In the genomic region with DNA sequence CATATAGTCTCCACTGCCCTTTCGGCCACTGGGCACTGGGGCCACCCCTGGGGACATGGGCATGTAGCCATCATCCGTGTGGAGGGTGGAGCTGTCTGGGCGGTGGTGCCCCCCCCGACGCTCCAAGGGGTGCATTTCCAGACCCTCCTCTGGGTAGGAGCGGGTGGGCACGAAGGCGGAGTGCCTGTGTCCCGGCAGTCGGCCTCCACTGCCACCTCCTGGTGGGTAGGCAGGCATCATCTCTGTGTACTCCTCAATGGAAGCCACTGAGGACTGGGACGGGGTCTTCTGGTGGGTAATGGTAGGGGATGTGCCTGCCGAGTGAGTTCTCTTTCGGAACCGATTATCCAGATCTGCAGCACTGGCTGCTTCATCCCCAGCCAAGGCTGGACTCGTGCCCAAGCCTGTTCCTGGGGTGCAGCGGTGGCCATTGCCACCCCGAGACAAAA, we compare ENCODE assay signal across 1 cellular context.
TF ChIP-seq lines count a peak whose summit lies in the region.

No MANE protein-coding gene starts in this region.

TF ChIP-seq in HepG2, 621 proteins besides CTCF, POLR2A, EP300 and RAD21 (continued from another document):
- TF ChIP-seq, protein P1, sequence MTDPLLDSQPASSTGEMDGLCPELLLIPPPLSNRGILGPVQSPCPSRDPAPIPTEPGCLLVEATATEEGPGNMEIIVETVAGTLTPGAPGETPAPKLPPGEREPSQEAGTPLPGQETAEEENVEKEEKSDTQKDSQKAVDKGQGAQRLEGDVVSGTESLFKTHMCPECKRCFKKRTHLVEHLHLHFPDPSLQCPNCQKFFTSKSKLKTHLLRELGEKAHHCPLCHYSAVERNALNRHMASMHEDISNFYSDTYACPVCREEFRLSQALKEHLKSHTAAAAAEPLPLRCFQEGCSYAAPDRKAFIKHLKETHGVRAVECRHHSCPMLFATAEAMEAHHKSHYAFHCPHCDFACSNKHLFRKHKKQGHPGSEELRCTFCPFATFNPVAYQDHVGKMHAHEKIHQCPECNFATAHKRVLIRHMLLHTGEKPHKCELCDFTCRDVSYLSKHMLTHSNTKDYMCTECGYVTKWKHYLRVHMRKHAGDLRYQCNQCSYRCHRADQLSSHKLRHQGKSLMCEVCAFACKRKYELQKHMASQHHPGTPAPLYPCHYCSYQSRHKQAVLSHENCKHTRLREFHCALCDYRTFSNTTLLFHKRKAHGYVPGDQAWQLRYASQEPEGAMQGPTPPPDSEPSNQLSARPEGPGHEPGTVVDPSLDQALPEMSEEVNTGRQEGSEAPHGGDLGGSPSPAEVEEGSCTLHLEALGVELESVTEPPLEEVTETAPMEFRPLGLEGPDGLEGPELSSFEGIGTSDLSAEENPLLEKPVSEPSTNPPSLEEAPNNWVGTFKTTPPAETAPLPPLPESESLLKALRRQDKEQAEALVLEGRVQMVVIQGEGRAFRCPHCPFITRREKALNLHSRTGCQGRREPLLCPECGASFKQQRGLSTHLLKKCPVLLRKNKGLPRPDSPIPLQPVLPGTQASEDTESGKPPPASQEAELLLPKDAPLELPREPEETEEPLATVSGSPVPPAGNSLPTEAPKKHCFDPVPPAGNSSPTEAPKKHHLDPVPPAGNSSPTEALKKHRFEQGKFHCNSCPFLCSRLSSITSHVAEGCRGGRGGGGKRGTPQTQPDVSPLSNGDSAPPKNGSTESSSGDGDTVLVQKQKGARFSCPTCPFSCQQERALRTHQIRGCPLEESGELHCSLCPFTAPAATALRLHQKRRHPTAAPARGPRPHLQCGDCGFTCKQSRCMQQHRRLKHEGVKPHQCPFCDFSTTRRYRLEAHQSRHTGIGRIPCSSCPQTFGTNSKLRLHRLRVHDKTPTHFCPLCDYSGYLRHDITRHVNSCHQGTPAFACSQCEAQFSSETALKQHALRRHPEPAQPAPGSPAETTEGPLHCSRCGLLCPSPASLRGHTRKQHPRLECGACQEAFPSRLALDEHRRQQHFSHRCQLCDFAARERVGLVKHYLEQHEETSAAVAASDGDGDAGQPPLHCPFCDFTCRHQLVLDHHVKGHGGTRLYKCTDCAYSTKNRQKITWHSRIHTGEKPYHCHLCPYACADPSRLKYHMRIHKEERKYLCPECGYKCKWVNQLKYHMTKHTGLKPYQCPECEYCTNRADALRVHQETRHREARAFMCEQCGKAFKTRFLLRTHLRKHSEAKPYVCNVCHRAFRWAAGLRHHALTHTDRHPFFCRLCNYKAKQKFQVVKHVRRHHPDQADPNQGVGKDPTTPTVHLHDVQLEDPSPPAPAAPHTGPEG (CRISPR knock-in tag; IDR thresholded peaks at IDR 0.05): no peak
- TF ChIP-seq SNRNP70 (IDR thresholded peaks at IDR 0.05; ENCODE audit: low read depth, low read length) (no peak), RBM39 (IDR thresholded peaks at IDR 0.05; ENCODE audit: low read depth, low read length, poor library complexity, severe bottlenecking) (peak; percentile 10), ZNF782 (CRISPR knock-in tag; IDR thresholded peaks at IDR 0.05; ENCODE audit: borderline replicate concordance) (0 out of 2 replicates have a peak, but pooled peaks have one; percentile 30), ZNF574 (CRISPR knock-in tag; IDR thresholded peaks at IDR 0.05) (no peak), ZMYM4 (CRISPR knock-in tag; IDR thresholded peaks at IDR 0.05) (peak; percentile 23; the same call in 1 of the 2 replicates), YEATS2 (CRISPR knock-in tag; IDR thresholded peaks at IDR 0.05; ENCODE audit: borderline replicate concordance) (no peak), ARID2 (CRISPR knock-in tag; IDR thresholded peaks at IDR 0.05; ENCODE audit: borderline replicate concordance) (no peak), ZNF841 (CRISPR knock-in tag; IDR thresholded peaks at IDR 0.05; ENCODE audit: borderline replicate concordance) (no peak), MIER2 (CRISPR knock-in tag; IDR thresholded peaks at IDR 0.05) (no peak), ZNF749 (CRISPR knock-in tag; IDR thresholded peaks at IDR 0.05; ENCODE audit: borderline replicate concordance) (no peak), SP2 (CRISPR knock-in tag; IDR thresholded peaks at IDR 0.05) (no peak), GABPB1 (CRISPR knock-in tag; IDR thresholded peaks at IDR 0.05) (no peak; the same call in 1 of the 2 replicates)
- TF ChIP-seq, protein P2, sequence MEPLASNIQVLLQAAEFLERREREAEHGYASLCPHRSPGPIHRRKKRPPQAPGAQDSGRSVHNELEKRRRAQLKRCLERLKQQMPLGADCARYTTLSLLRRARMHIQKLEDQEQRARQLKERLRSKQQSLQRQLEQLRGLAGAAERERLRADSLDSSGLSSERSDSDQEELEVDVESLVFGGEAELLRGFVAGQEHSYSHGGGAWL (CRISPR knock-in tag; IDR thresholded peaks at IDR 0.05): peak; percentile 16; the same call in 1 of the 2 replicates
- TF ChIP-seq, protein P3, sequence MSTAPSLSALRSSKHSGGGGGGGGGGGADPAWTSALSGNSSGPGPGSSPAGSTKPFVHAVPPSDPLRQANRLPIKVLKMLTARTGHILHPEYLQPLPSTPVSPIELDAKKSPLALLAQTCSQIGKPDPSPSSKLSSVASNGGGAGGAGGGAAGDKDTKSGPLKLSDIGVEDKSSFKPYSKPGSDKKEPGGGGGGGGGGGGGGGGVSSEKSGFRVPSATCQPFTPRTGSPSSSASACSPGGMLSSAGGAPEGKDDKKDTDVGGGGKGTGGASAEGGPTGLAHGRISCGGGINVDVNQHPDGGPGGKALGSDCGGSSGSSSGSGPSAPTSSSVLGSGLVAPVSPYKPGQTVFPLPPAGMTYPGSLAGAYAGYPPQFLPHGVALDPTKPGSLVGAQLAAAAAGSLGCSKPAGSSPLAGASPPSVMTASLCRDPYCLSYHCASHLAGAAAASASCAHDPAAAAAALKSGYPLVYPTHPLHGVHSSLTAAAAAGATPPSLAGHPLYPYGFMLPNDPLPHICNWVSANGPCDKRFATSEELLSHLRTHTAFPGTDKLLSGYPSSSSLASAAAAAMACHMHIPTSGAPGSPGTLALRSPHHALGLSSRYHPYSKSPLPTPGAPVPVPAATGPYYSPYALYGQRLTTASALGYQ (CRISPR knock-in tag; IDR thresholded peaks at IDR 0.05): no peak
- TF ChIP-seq, protein P4, sequence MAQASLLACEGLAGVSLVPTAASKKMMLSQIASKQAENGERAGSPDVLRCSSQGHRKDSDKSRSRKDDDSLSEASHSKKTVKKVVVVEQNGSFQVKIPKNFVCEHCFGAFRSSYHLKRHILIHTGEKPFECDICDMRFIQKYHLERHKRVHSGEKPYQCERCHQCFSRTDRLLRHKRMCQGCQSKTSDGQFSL (CRISPR knock-in tag; IDR thresholded peaks at IDR 0.05): 0 out of 2 replicates have a peak, but pooled peaks have one; percentile 51
